ENCODE assay signal across 22 cellular contexts in genomic region chr18:70553245-70553960, GRCh38.
A peak's percentile ranks its signal among the peaks of the same experiment; 100 is the strongest.
DNase-seq lines count a peak whose midpoint lies in the region; ATAC-seq and TF ChIP-seq lines count a peak whose summit lies in the region.
"Had no signal": no experiment of that assay in that cellular context is flagged by ENCODE, and none has a peak within 500 bp of the region (broad histone marks: within the 10 kb centered on the region; RNA-seq: fewer than 3 reads in every experiment).

No MANE protein-coding gene starts in this region.

- no peak overlapping the region for H3K4ac ChIP-seq in H9 (ENCODE audit: low read depth, low read length)

- no peaks in the 10 kb centered on the region for H3K79me1 ChIP-seq in H9 (ENCODE audit: insufficient read depth, low read depth, low read length, poor library complexity, severe bottlenecking)

- no peak overlapping the region for H2BK120ac ChIP-seq in H9 (ENCODE audit: low read depth, low read length, poor library complexity, severe bottlenecking)

- WGBS in psoas muscle, 3 donors, result 66 to 68% (median 66%) methylated on average over 10 of the region's 10 CpGs
- no CpG with 5 or more reads among the region's 10 CpGs for WGBS in H9 (ENCODE audit: extremely low coverage, insufficient read length, low lambda C conversion rate)

- H3K56ac ChIP-seq in H9 (ENCODE audit: insufficient read length, low read depth, low read length), result no peak overlapping the region

- no peak overlapping the region for H2BK20ac ChIP-seq in H9 (ENCODE audit: low read depth, low read length, poor library complexity, severe bottlenecking)

- H3K27ac ChIP-seq in psoas muscle (no peak overlapping the region), H9 (ENCODE audit: insufficient read length, low read depth, low read length) (no peak overlapping the region)
- H3K27ac ChIP-seq: A549, ascending aorta, epithelial cell of prostate, prostate gland had no signal

- H2AK5ac ChIP-seq in H9 (ENCODE audit: insufficient read length, low read length), result no peak overlapping the region

- ATAC-seq in GM21723 (IDR thresholded peaks at IDR 0.05; ENCODE audit: unreplicated experiment), result no peak
- ATAC-seq in psoas muscle, result no peak
- ATAC-seq: A549; activated CD4-positive, alpha-beta T cell treated with anti-CD3 and anti-CD28 coated beads for 36 hours had no signal

- H3K18ac ChIP-seq in H9 (ENCODE audit: insufficient read length, low read depth, low read length), result no peak overlapping the region

- H2BK12ac ChIP-seq in H9 (ENCODE audit: insufficient read length, low read depth, low read length), result no peak overlapping the region

- no peak for TF ChIP-seq CTCF in brain (conservative IDR thresholded peaks at IDR 0.05)
- TF ChIP-seq CTCF in psoas muscle (IDR thresholded peaks at IDR 0.05), result no peak
- TF ChIP-seq CTCF in H9 (conservative IDR thresholded peaks at IDR 0.05), result no peak

- H4K5ac ChIP-seq in H9 (ENCODE audit: insufficient read length, low read depth, low read length), result no peak overlapping the region

- H3K27ac Mint-ChIP-seq in activated naive CD8-positive, alpha-beta T cell, result peak overlapping the region; percentile 46
- H3K27ac Mint-ChIP-seq in activated naive CD8-positive, alpha-beta T cell treated with anti-CD3 and anti-CD28 coated beads for 36 hours, result no peak overlapping the region
- H3K27ac Mint-ChIP-seq in brain (peak overlapping the region in 3 of 5 experiments; percentile 24 to 91 (median 43)), H9 (no peak overlapping the region)
- H3K27ac Mint-ChIP-seq: activated CD4-positive, alpha-beta T cell treated with anti-CD3 and anti-CD28 coated beads for 36 hours; activated T-cell treated with anti-CD3 and anti-CD28 coated beads, Interleukin-2, amount 50 U/mL, for 24 hours had no signal

- H4K8ac ChIP-seq in H9 (replicated peaks; ENCODE audit: insufficient read length, low read depth, low read length), result no peak overlapping the region

- no peaks in the 10 kb centered on the region for H3K4me1 ChIP-seq in psoas muscle
- 0 out of 2 replicates have a peak, but pooled peaks cover 2% of the 10 kb centered on the region for H3K4me1 ChIP-seq in H9 (ENCODE audit: insufficient read depth, low read length)
- H3K4me1 ChIP-seq: A549, ascending aorta, BE2C, prostate gland had no signal

- H3K4me1 Mint-ChIP-seq in activated naive CD8-positive, alpha-beta T cell (ENCODE audit: low read depth), result peaks cover 23% of the 10 kb centered on the region
- H3K4me1 Mint-ChIP-seq in activated naive CD8-positive, alpha-beta T cell treated with anti-CD3 and anti-CD28 coated beads for 36 hours, result peaks cover 2% of the 10 kb centered on the region
- H3K4me1 Mint-ChIP-seq in brain (peaks cover 32% of the 10 kb centered on the region), H9 (peaks cover 3 to 10% of the 10 kb centered on the region in 2 experiments)
- H3K4me1 Mint-ChIP-seq: activated CD4-positive, alpha-beta T cell treated with anti-CD3 and anti-CD28 coated beads for 36 hours had no signal

- no peak overlapping the region for H3K4me3 ChIP-seq in psoas muscle
- H3K4me3 ChIP-seq: A549, ascending aorta, lung, prostate gland had no signal

- peak overlapping the region; percentile 18 for H3K4me3 Mint-ChIP-seq in activated naive CD8-positive, alpha-beta T cell
- no peak overlapping the region for H3K4me3 Mint-ChIP-seq in activated naive CD8-positive, alpha-beta T cell treated with anti-CD3 and anti-CD28 coated beads for 36 hours
- H3K4me3 Mint-ChIP-seq in brain (peak overlapping the region in 3 of 5 experiments; percentile 24 to 69 (median 67)), H9 (no peak overlapping the region)
- H3K4me3 Mint-ChIP-seq: activated CD4-positive, alpha-beta T cell treated with anti-CD3 and anti-CD28 coated beads for 36 hours; activated T-cell treated with anti-CD3 and anti-CD28 coated beads, Interleukin-2, amount 50 U/mL, for 24 hours had no signal

- no peak for DNase-seq in activated naive CD8-positive, alpha-beta T cell treated with anti-CD3 and anti-CD28 coated beads for 36 hours
- peak; percentile 83 for DNase-seq in NCI-H1092 treated with DMSO at 0.1 percent for 48 hours (lab: John Stamatoyannopoulos, UW)
- peak; percentile 71 for DNase-seq in retina
- no peak for DNase-seq in psoas muscle
- no peak for DNase-seq in H9
- DNase-seq: activated CD4-positive, alpha-beta T cell treated with anti-CD3 and anti-CD28 coated beads for 36 hours; activated CD8-positive, alpha-beta memory T cell treated with anti-CD3 and anti-CD28 coated beads for 24 hours; activated naive CD4-positive, alpha-beta T cell treated with Interleukin-2 at 50 U/mL for 16 hours; activated T-cell treated with anti-CD3 and anti-CD28 coated beads, Interleukin-2, amount 50 U/mL, for 24 hours; BE2C; Calu3; IMR-90; kidney glomerular epithelial cell; SHP77 treated with DMSO at 0.1 percent for 48 hours had no signal

- no peak overlapping the region for H3K23ac ChIP-seq in H9 (ENCODE audit: insufficient read length, low read depth, low read length)

- no peak overlapping the region for H3T11ph ChIP-seq in H9 (ENCODE audit: low read length)

- peaks cover 2% of the 10 kb centered on the region for H3K36me3 Mint-ChIP-seq in activated naive CD8-positive, alpha-beta T cell
- H3K36me3 Mint-ChIP-seq in activated naive CD8-positive, alpha-beta T cell treated with anti-CD3 and anti-CD28 coated beads for 36 hours, result no peaks in the 10 kb centered on the region
- H3K36me3 Mint-ChIP-seq in brain (no peaks in the 10 kb centered on the region), H9 (ENCODE audit: insufficient read depth in 1 of 3, low read depth in 3 of 3) (no peaks in the 10 kb centered on the region)

- H4K20me1 ChIP-seq in H9 (ENCODE audit: control insufficient read depth, insufficient read depth, insufficient read length), result no peaks in the 10 kb centered on the region

- H3K9ac ChIP-seq in H9 (ENCODE audit: extremely low read depth, insufficient read length, low read length), result no peak overlapping the region

- no peak overlapping the region for H2BK15ac ChIP-seq in H9 (ENCODE audit: low read depth, low read length)

- H3K9me3 ChIP-seq in psoas muscle (no peaks in the 10 kb centered on the region), H9 (ENCODE audit: control insufficient read depth, low read depth, low read length) (no peaks in the 10 kb centered on the region)
- H3K9me3 ChIP-seq: A549, ascending aorta, BE2C, prostate gland had no signal

- no peaks in the 10 kb centered on the region for H3K79me2 ChIP-seq in H9 (ENCODE audit: insufficient read depth, low read length)

- intact Hi-C loops in psoas muscle (cut with DNase I), result no loop called here

- H3K27me3 Mint-ChIP-seq in activated naive CD8-positive, alpha-beta T cell, result no peaks in the 10 kb centered on the region
- H3K27me3 Mint-ChIP-seq in activated naive CD8-positive, alpha-beta T cell treated with anti-CD3 and anti-CD28 coated beads for 36 hours, result no peaks in the 10 kb centered on the region
- H3K27me3 Mint-ChIP-seq in brain, result peaks cover 7% of the 10 kb centered on the region
- H3K27me3 Mint-ChIP-seq in H9 (ENCODE audit: low read depth), result no peaks in the 10 kb centered on the region
- H3K27me3 Mint-ChIP-seq: activated CD4-positive, alpha-beta T cell treated with anti-CD3 and anti-CD28 coated beads for 36 hours; activated T-cell treated with anti-CD3 and anti-CD28 coated beads, Interleukin-2, amount 50 U/mL, for 24 hours had no signal

- no peak overlapping the region for H3K4me2 ChIP-seq in H9 (ENCODE audit: insufficient read depth, insufficient read length, low read length)
- H3K4me2 ChIP-seq: A549 had no signal

- no peak overlapping the region for H2BK5ac ChIP-seq in H9 (ENCODE audit: insufficient read length, low read length)

- no peak overlapping the region for H2AFZ ChIP-seq in H9 (ENCODE audit: low read length)

- no peak overlapping the region for H4K91ac ChIP-seq in H9 (ENCODE audit: insufficient read length, low read depth, low read length)

- H3K27me3 ChIP-seq in psoas muscle (ENCODE audit: insufficient read depth in 3 of 3, low read length in 2 of 3) (no peaks in the 10 kb centered on the region), H9 (ENCODE audit: insufficient read depth, low read length) (no peaks in the 10 kb centered on the region)
- H3K27me3 ChIP-seq: ascending aorta, BE2C had no signal

- H3K14ac ChIP-seq in H9 (ENCODE audit: insufficient read depth, low read length), result no peak overlapping the region

- no peaks in the 10 kb centered on the region for H3K9me3 Mint-ChIP-seq in activated naive CD8-positive, alpha-beta T cell (ENCODE audit: low read depth)
- peaks cover 1% of the 10 kb centered on the region for H3K9me3 Mint-ChIP-seq in activated naive CD8-positive, alpha-beta T cell treated with anti-CD3 and anti-CD28 coated beads for 36 hours
- H3K9me3 Mint-ChIP-seq in brain, result peaks cover 0 to under 1% (median 0%) of the 10 kb centered on the region in 5 experiments
- no peaks in the 10 kb centered on the region for H3K9me3 Mint-ChIP-seq in H9
- H3K9me3 Mint-ChIP-seq: activated T-cell treated with anti-CD3 and anti-CD28 coated beads, Interleukin-2, amount 50 U/mL, for 24 hours had no signal

- no peaks in the 10 kb centered on the region for H3K23me2 ChIP-seq in H9 (ENCODE audit: insufficient read length, low read depth, low read length, poor library complexity, severe bottlenecking)

- H3K36me3 ChIP-seq in psoas muscle (ENCODE audit: insufficient read depth in 1 of 2, low read depth in 1 of 2), result no peaks in the 10 kb centered on the region
- H3K36me3 ChIP-seq: ascending aorta, BE2C, prostate gland had no signal

Comparison
In these comparisons a context has a peak if more than half of its experiments do, and no peak if none do; other contexts are left out.
1. H3K27ac Mint-ChIP-seq: peak in activated naive CD8-positive, alpha-beta T cell (single experiment) and brain (3 of 5); none in activated naive CD8-positive, alpha-beta T cell treated with anti-CD3 and anti-CD28 coated beads for 36 hours (single experiment) and H9 (0 of 3).
2. H3K4me3 Mint-ChIP-seq: peak in activated naive CD8-positive, alpha-beta T cell (single experiment) and brain (3 of 5); none in activated naive CD8-positive, alpha-beta T cell treated with anti-CD3 and anti-CD28 coated beads for 36 hours (single experiment) and H9 (0 of 2).
3. DNase-seq: peak in NCI-H1092 treated with DMSO at 0.1 percent for 48 hours (single experiment) and retina (single experiment); none in activated naive CD8-positive, alpha-beta T cell treated with anti-CD3 and anti-CD28 coated beads for 36 hours (single experiment), psoas muscle (0 of 2) and H9 (single experiment).